ENCODE assay signal across 20 cellular contexts in genomic region chrX:13711141-13711540, GRCh38.
"Had no signal": no experiment of that assay in that cellular context is flagged by ENCODE, and none has a peak within 500 bp of the region (broad histone marks: within the 10 kb centered on the region; RNA-seq: fewer than 3 reads in every experiment).

No MANE protein-coding gene starts in this region.

- H3K27me3 Mint-ChIP-seq: activated CD4-positive, alpha-beta memory T cell treated with anti-CD3 and anti-CD28 coated beads for 36 hours; memory B cell; naive B cell; stimulated activated memory B cell treated with anti-CD40 and anti-IgM and Interleukin-4, amounts not matched to agents 10 μg/mL and 1 μg/mL and 100 μg/mL, for 72 hours had no signal

- H3K4me3 Mint-ChIP-seq: activated CD4-positive, alpha-beta memory T cell treated with anti-CD3 and anti-CD28 coated beads for 36 hours; activated T-cell treated with anti-CD3 and anti-CD28 coated beads, Interleukin-2, amount 50 U/mL, for 72 hours; memory B cell; naive B cell; stimulated activated memory B cell treated with anti-CD40 and anti-IgM and Interleukin-4, amounts not matched to agents 10 μg/mL and 1 μg/mL and 100 μg/mL, for 72 hours had no signal

- DNase-seq: activated CD4-positive, alpha-beta memory T cell treated with anti-CD3 and anti-CD28 coated beads for 36 hours; activated CD8-positive, alpha-beta memory T cell treated with anti-CD3 and anti-CD28 coated beads, Interleukin-2, amount 50 U/mL, for 4 hours; activated gamma-delta T cell; activated T-cell treated with anti-CD3 and anti-CD28 coated beads, Interleukin-2, amount 50 U/mL, for 72 hours; amygdala; body of pancreas; dermis blood vessel endothelial cell; effector memory CD4-positive, alpha-beta T cell; heart left ventricle; kidney glomerular epithelial cell; naive B cell; ovary; right lobe of liver; small intestine; stimulated activated CD4-positive, alpha-beta T cell treated with anti-CD3 and anti-CD28 coated beads, Interleukin-4, amount 100 ng/mL, for 1 hour; upper lobe of right lung had no signal

- ATAC-seq: activated naive CD4-positive, alpha-beta T cell treated with anti-CD3 and anti-CD28 coated beads, Interleukin-2, amount 50 U/mL, for 72 hours; activated T-cell treated with anti-CD3 and anti-CD28 coated beads, Interleukin-2, amount 50 U/mL, for 72 hours; body of pancreas; gastroesophageal sphincter; right lobe of liver; stimulated activated memory B cell treated with anti-CD40 and anti-IgM and Interleukin-4, amounts not matched to agents 10 μg/mL and 1 μg/mL and 100 μg/mL, for 72 hours; upper lobe of right lung had no signal

- H3K9me3 Mint-ChIP-seq: activated CD4-positive, alpha-beta memory T cell treated with anti-CD3 and anti-CD28 coated beads for 36 hours; activated naive CD4-positive, alpha-beta T cell treated with anti-CD3 and anti-CD28 coated beads, Interleukin-2, amount 50 U/mL, for 72 hours; activated T-cell treated with anti-CD3 and anti-CD28 coated beads, Interleukin-2, amount 50 U/mL, for 72 hours; memory B cell; naive B cell; stimulated activated memory B cell treated with anti-CD40 and anti-IgM and Interleukin-4, amounts not matched to agents 10 μg/mL and 1 μg/mL and 100 μg/mL, for 72 hours had no signal
